In the genomic region with DNA sequence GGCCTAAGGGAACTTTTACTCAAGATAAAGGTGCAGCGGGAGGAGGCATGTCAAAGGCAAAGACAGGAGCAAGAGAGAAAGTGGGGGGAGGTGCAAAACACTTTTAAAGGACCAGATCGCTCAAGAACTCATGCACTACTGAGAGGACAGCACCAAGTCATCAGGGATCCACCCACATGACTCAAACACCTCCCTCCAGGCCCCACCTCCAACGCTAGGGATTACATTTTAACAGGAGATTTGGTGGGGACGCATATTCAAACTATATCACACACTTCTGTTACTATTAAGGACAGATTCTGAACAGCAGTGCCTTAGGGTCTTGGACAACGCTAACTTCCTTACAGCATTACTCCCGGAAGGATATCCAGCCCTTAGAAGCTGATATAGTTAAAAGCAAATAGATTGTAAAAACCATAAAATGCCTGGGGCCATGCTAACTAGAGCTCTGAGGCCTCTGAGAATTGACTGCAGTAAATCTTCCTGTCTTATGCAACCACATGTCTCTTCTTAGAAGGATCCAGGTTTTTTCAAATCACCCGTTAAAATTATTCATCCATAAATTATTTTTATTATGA, we compare ENCODE assay signal across 9 cellular contexts. TPM values are rescaled to one million over a fixed set of nuclear protein-coding genes. Genes with fewer than 3 reads are reported as not detected.
DNase-seq lines count a peak whose midpoint lies in the region; ATAC-seq and TF ChIP-seq lines count a peak whose summit lies in the region.
"Had no signal": no experiment of that assay in that cellular context is flagged by ENCODE, and none has a peak within 500 bp of the region (broad histone marks: within the 10 kb centered on the region; RNA-seq: fewer than 3 reads in every experiment).

No MANE protein-coding gene starts in this region.

- BruUV-seq in PC-3 (replicated peaks; lab: Mats Ljungman, UMichigan): no TSS peak

- intact Hi-C loops in PC-3 (cut with micrococcal nuclease): loop anchor here (1.0 to 5.0 kb wide), 3 partner anchors 16 to 356 kb away; no protein-coding TSS in a partner anchor
- intact Hi-C loops in left colon (cut with DNase I, micrococcal nuclease): no loop called here
- intact Hi-C loops in thyroid gland (cut with DNase I): no loop called here
- intact Hi-C loops in tibial artery (cut with DNase I; ENCODE audit: low total_unique reads): no loop called here
- intact Hi-C loops in ascending aorta (cut with DNase I): no loop called here

- CTCF ChIA-PET in PC-3 (lab: Charles Lee): interaction anchor here (0.6 to 1.9 kb wide), 3 partner anchors 16 to 136 kb away, joined by 3 to 9 read pairs (median 4); a partner anchor contains a TSS

- ATAC-seq in GM18511 (IDR thresholded peaks at IDR 0.05; ENCODE audit: unreplicated experiment) (peak; percentile 56), HG02678 (IDR thresholded peaks at IDR 0.05; ENCODE audit: unreplicated experiment) (peak; percentile 41), PC-3 (peak; percentile 82), left colon (peak; percentile 88)
- no peak for ATAC-seq in activated CD4-positive, CD25-positive, alpha-beta regulatory T cell treated with anti-CD3 and anti-CD28 coated beads, Interleukin-2, amount 50 U/mL, for 24 hours
- ATAC-seq: psoas muscle had no signal

- peak overlapping the region; percentile 95 for H3K27ac ChIP-seq in PC-3 (ENCODE audit: low read length)
- no peak overlapping the region for H3K27ac ChIP-seq in thyroid gland
- no peak overlapping the region for H3K27ac ChIP-seq in tibial artery
- H3K27ac ChIP-seq in ascending aorta: no peak overlapping the region
- H3K27ac ChIP-seq: psoas muscle had no signal

- H3K4me3 ChIP-seq in PC-3 (ENCODE audit: low read length) (peak overlapping the region; percentile 43), thyroid gland (replicated peaks in 1 of 3) (no peak overlapping the region), tibial artery (no peak overlapping the region), ascending aorta (no peak overlapping the region)
- H3K4me3 ChIP-seq: psoas muscle had no signal

- H3F3A ChIP-seq in PC-3 (ENCODE audit: low read length, unreplicated experiment): peaks cover 12% of the 10 kb centered on the region

- POLR2A ChIA-PET in PC-3 (lab: Charles Lee; ENCODE audit: unreplicated experiment): interaction anchor here (2.6 kb wide), 1 partner anchor 16 kb away, joined by 41 read pairs; no protein-coding TSS in a partner anchor

- H3K9me3 ChIP-seq in PC-3 (ENCODE audit: low read length): peaks cover 7% of the 10 kb centered on the region
- H3K9me3 ChIP-seq in thyroid gland: no peaks in the 10 kb centered on the region
- H3K9me3 ChIP-seq in tibial artery: no peaks in the 10 kb centered on the region
- no peaks in the 10 kb centered on the region for H3K9me3 ChIP-seq in ascending aorta

- no peaks in the 10 kb centered on the region for H3K9me2 ChIP-seq in PC-3 (replicated peaks; ENCODE audit: low read length)

- H3K4me1 ChIP-seq in PC-3 (ENCODE audit: insufficient read depth, low read length): peaks cover 36% of the 10 kb centered on the region
- H3K4me1 ChIP-seq in thyroid gland: no peaks in the 10 kb centered on the region
- no peaks in the 10 kb centered on the region for H3K4me1 ChIP-seq in tibial artery
- H3K4me1 ChIP-seq in ascending aorta: no peaks in the 10 kb centered on the region
- H3K4me1 ChIP-seq: psoas muscle had no signal

- TF ChIP-seq CTCF in PC-3 (conservative IDR thresholded peaks at IDR 0.05; ENCODE audit: low read depth, low read length) (no peak), thyroid gland (IDR thresholded peaks at IDR 0.05) (no peak), tibial artery (IDR thresholded peaks at IDR 0.05) (no peak), ascending aorta (IDR thresholded peaks at IDR 0.05) (no peak)

- peak overlapping the region; percentile 77 for H3K4me2 ChIP-seq in PC-3 (ENCODE audit: low read length)

- no peaks in the 10 kb centered on the region for H3K27me3 ChIP-seq in PC-3 (ENCODE audit: low read length)
- H3K27me3 ChIP-seq in thyroid gland: no peaks in the 10 kb centered on the region
- H3K27me3 ChIP-seq in tibial artery: peaks cover 0 to 3% of the 10 kb centered on the region in 2 donors
- no peaks in the 10 kb centered on the region for H3K27me3 ChIP-seq in ascending aorta

- no peaks in the 10 kb centered on the region for H4K20me1 ChIP-seq in PC-3 (ENCODE audit: low read length)

- H3K36me3 ChIP-seq in PC-3 (ENCODE audit: low read depth, low read length) (peaks cover 5% of the 10 kb centered on the region), thyroid gland (no peaks in the 10 kb centered on the region), tibial artery (no peaks in the 10 kb centered on the region), ascending aorta (no peaks in the 10 kb centered on the region)

- DNase-seq in PC-3 (peak; percentile 99), left colon (peak; percentile 59 to 74), thyroid gland (no peak), tibial artery (no peak), ascending aorta (ENCODE audit: low spot score in 2 of 2) (no peak)
- DNase-seq: psoas muscle had no signal

- no peaks in the 10 kb centered on the region for H3K79me2 ChIP-seq in PC-3 (ENCODE audit: low read length)

- 58 to 67% methylated on average over 7 of the region's 7 CpGs for WGBS in thyroid gland, 2 donors

- peak overlapping the region; percentile 81 for H3K9ac ChIP-seq in PC-3 (ENCODE audit: low read length)

- no peak overlapping the region for H2AFZ ChIP-seq in PC-3 (ENCODE audit: low read length)

- TF ChIP-seq POLR2A in thyroid gland (IDR thresholded peaks at IDR 0.05): no peak

RNA-seq across cellular contexts. Expression of a gene that starts 16.7 kb away (rescaled TPM):
- total RNA-seq in PC-3 (2014; rRNA removed): 25.2 and 30.7 TPM in 2 replicates
- total RNA-seq in left colon: 10 to 100 TPM; 17.8 to 20.4 TPM
- 10 to 100 TPM; 20.9 to 49.7 (median 30.6) TPM for total RNA-seq in thyroid gland
- total RNA-seq in ascending aorta: 6.3 TPM

Comparison
In these comparisons a context has a peak if more than half of its experiments do, and no peak if none do; other contexts are left out.
1. ATAC-seq: peak in GM18511 (single experiment), HG02678 (single experiment), PC-3 (single experiment) and left colon (single experiment); none in activated CD4-positive, CD25-positive, alpha-beta regulatory T cell treated with anti-CD3 and anti-CD28 coated beads, Interleukin-2, amount 50 U/mL, for 24 hours (0 of 2).
2. DNase-seq: peak in PC-3 (single experiment) and left colon (2 of 2); none in thyroid gland (0 of 2), tibial artery (0 of 2) and ascending aorta (0 of 2).